21 cellular contexts compared by ENCODE assay signal in the genomic region with DNA sequence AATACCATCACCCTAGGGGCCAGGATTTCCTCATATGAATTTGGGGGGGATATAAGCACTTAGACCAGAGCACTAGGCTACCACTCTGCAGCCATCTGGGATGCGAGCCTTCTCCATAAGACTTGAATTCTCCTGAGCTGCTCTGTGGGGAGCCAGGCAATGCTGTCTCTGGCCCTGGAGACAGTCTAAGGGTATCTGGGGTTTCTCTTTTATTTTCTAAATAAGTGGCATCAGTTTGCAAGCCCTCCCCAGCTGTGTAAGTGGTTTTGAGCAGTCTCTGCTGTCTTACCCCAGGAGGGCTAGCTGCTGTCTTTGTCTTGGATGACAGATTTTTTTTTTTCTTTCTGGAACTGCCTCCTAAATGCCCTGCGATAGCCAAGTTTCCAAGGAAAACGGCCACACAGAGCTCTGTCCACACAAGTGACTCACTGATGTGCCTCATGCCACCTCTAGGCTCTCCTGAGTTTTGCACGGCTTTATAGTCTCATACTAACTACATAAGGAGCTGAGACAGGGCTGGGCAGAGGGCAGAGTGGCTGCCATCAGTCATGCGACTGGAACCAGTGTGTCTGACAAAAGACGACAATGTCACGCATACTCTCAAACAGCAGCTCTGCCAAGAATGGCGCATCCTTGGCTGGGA. TPM values are rescaled to one million over a fixed set of nuclear protein-coding genes. Genes with fewer than 3 reads are reported as not detected.
A peak's percentile ranks its signal among the peaks of the same experiment; 100 is the strongest.
DNase-seq lines count a peak whose midpoint lies in the region; ATAC-seq, FAIRE-seq and TF ChIP-seq lines count a peak whose summit lies in the region.
"Had no signal": no experiment of that assay in that cellular context is flagged by ENCODE, and none has a peak within 500 bp of the region (broad histone marks: within the 10 kb centered on the region; RNA-seq: fewer than 3 reads in every experiment).

No MANE protein-coding gene starts in this region.

- no peak overlapping the region for H4K8ac ChIP-seq in neuronal stem cell (ENCODE audit: low read depth, low read length)

- H2BK15ac ChIP-seq in neuronal stem cell (ENCODE audit: low read length): no peak overlapping the region

- BruUV-seq in K562 (replicated peaks; lab: Mats Ljungman, UMichigan): no TSS peak

- in situ Hi-C loops in K562 (cut with MboI): no loop called here

- no peak overlapping the region for H2BK120ac ChIP-seq in neuronal stem cell (ENCODE audit: low read depth, low read length)

- DNase-seq in NCI-H748 (lab: John Stamatoyannopoulos, UW; ENCODE audit: unreplicated experiment) (peak; percentile 15), NCI-H748 treated with DMSO at 0.1 percent for 48 hours (lab: John Stamatoyannopoulos, UW) (no peak), NCI-H146 treated with DMSO at 0.1 percent for 48 hours (lab: John Stamatoyannopoulos, UW; ENCODE audit: unreplicated experiment) (peak; percentile 34), K562 (ENCODE audit: extremely low read depth in 1 of 4, low spot score in 3 of 4) (no peak), neuronal stem cell (ENCODE audit: low spot score) (no peak), HuH-7 (ENCODE audit: low spot score) (no peak), HCEC 1CT (no peak)
- DNase-seq: activated CD4-positive, CD25-positive, alpha-beta regulatory T cell; activated gamma-delta T cell; CD4-positive, alpha-beta T cell; head of caudate nucleus; pancreas; stimulated activated naive CD4-positive, alpha-beta T cell; T-helper 1 cell had no signal

- WGBS in K562 (ENCODE audit: insufficient coverage, low coverage, missing lambda C conversion rate): 37% methylated on average over 8 of the region's 8 CpGs
- no CpG with 5 or more reads among the region's 8 CpGs for WGBS in neuronal stem cell (ENCODE audit: extremely low coverage in 2 of 2, insufficient read length in 2 of 2, insufficient replicate concordance in 1 of 2), 2 donors

- TF ChIP-seq POLR2A in K562 (conservative IDR thresholded peaks at IDR 0.05): no peak

- H3K4me3 ChIP-seq in K562 (no peak overlapping the region), neuronal stem cell (ENCODE audit: low read length in 2 of 2) (no peak overlapping the region)
- H3K4me3 ChIP-seq: ascending aorta, pancreas had no signal

- CTCF ChIA-PET in K562 (lab: Yijun Ruan, JAX; ENCODE audit: low intra/inter-chr PET ratio): no interaction called here

- H3K9me3 ChIP-seq in K562 (replicated peaks; ENCODE audit: control insufficient read depth, insufficient read depth, low read depth, low read length): no peaks in the 10 kb centered on the region
- no peaks in the 10 kb centered on the region for H3K9me3 ChIP-seq in neuronal stem cell (replicated peaks in 1 of 2; ENCODE audit: control insufficient read depth in 2 of 2, insufficient read depth in 1 of 2, low read depth in 1 of 2, low read length in 2 of 2)
- H3K9me3 ChIP-seq: ascending aorta, pancreas had no signal

- H3K4me2 ChIP-seq in K562 (ENCODE audit: insufficient read depth, low read length): no peak overlapping the region
- no peak overlapping the region for H3K4me2 ChIP-seq in neuronal stem cell (ENCODE audit: insufficient read depth, low read length, poor library complexity, severe bottlenecking)
- H3K4me2 ChIP-seq: KMS-11 had no signal

- no peak overlapping the region for H4K91ac ChIP-seq in neuronal stem cell (ENCODE audit: low read depth, low read length, poor library complexity)

- H3K79me2 ChIP-seq in K562 (ENCODE audit: control insufficient read depth, insufficient read depth, low read length): no peaks in the 10 kb centered on the region

- H3K14ac ChIP-seq in neuronal stem cell (ENCODE audit: low read length): no peak overlapping the region

- H3K4me1 ChIP-seq in K562 (replicated peaks in 1 of 2; ENCODE audit: control insufficient read depth in 2 of 2, insufficient read depth in 2 of 2, low read length in 2 of 2): peaks cover 0 to 19% of the 10 kb centered on the region in 2 experiments; a peak in 4 of 5 replicates
- H3K4me1 ChIP-seq in neuronal stem cell (ENCODE audit: control insufficient read depth in 2 of 2, insufficient read depth in 1 of 2, low read depth in 1 of 2, low read length in 2 of 2): peaks cover 0 to 7% of the 10 kb centered on the region in 2 donors
- H3K4me1 ChIP-seq: ascending aorta, pancreas had no signal

- H3K27me3 ChIP-seq in K562 (ENCODE audit: control insufficient read depth in 2 of 2, insufficient read depth in 2 of 2, low read length in 2 of 2) (peaks cover 3 to 10% of the 10 kb centered on the region in 2 experiments; a peak in 2 of 5 replicates), neuronal stem cell (ENCODE audit: control insufficient read depth in 3 of 3, insufficient read depth in 3 of 3, low read depth in 1 of 3, low read length in 3 of 3) (peaks cover 0 to 7% (median 0%) of the 10 kb centered on the region in 3 experiments)
- H3K27me3 ChIP-seq: ascending aorta, pancreas had no signal

- intact Hi-C loops in K562 (cut with micrococcal nuclease): no loop called here

- H2AFZ ChIP-seq in K562 (ENCODE audit: low read depth, low read length): peak overlapping the region; percentile 46; the same call in 1 of the 2 replicates
- H2AFZ ChIP-seq in neuronal stem cell (ENCODE audit: low read length): peak overlapping the region; percentile 12

- no peak overlapping the region for H3K27ac ChIP-seq in K562 (ENCODE audit: extremely low read depth, low read depth, low read length)
- H3K27ac ChIP-seq in neuronal stem cell (replicated peaks; ENCODE audit: low read length): no peak overlapping the region
- H3K27ac ChIP-seq: ascending aorta, KMS-11, pancreas had no signal

- no peaks in the 10 kb centered on the region for H3K36me3 ChIP-seq in K562 (ENCODE audit: control insufficient read depth, insufficient read depth, low read length)
- H3K36me3 ChIP-seq in neuronal stem cell (replicated peaks in 1 of 2; ENCODE audit: control insufficient read depth in 2 of 2, insufficient read depth in 2 of 2, low read length in 2 of 2): no peaks in the 10 kb centered on the region
- H3K36me3 ChIP-seq: ascending aorta, pancreas had no signal

- H3K23ac ChIP-seq in neuronal stem cell (ENCODE audit: low read depth, low read length, poor library complexity): no peak overlapping the region

- no peak overlapping the region for H2AK5ac ChIP-seq in neuronal stem cell (ENCODE audit: low read depth, low read length)

- no peak for TF ChIP-seq CTCF in K562 (IDR thresholded peaks at IDR 0.05 in 2 of 3, conservative IDR thresholded peaks at IDR 0.05 in 1 of 3; ENCODE audit: insufficient read depth in 2 of 3, low read depth in 1 of 3, low read length in 3 of 3)

- H3K9ac ChIP-seq in K562 (ENCODE audit: insufficient read depth in 1 of 2, low read depth in 2 of 2, low read length in 2 of 2): no peak overlapping the region
- no peak overlapping the region for H3K9ac ChIP-seq in neuronal stem cell (ENCODE audit: low read depth, low read length, poor library complexity)
- H3K9ac ChIP-seq: KMS-11 had no signal

- no peak overlapping the region for H2BK12ac ChIP-seq in neuronal stem cell (ENCODE audit: low read length)

- ATAC-seq in K562 (peak; percentile 46), GM18873 (IDR thresholded peaks at IDR 0.05; ENCODE audit: low FRiP score, unreplicated experiment) (no peak)
- ATAC-seq: pancreas had no signal

- no peak overlapping the region for H2BK5ac ChIP-seq in neuronal stem cell (ENCODE audit: low read length)

- H3K18ac ChIP-seq in neuronal stem cell (ENCODE audit: low read length): no peak overlapping the region

- POLR2A ChIA-PET in K562 (lab: Yijun Ruan, JAX): interaction anchor here (0.6 to 2.8 kb wide), 4 partner anchors 9 to 37 kb away, joined by 3 to 15 read pairs (median 4); partner anchors contain the start of gene THOC1

- H3K9me1 ChIP-seq in K562 (ENCODE audit: control insufficient read depth, insufficient read depth, low read length): no peaks in the 10 kb centered on the region

- H3K4ac ChIP-seq in neuronal stem cell (ENCODE audit: low read length): no peak overlapping the region

- H4K20me1 ChIP-seq in K562 (replicated peaks; ENCODE audit: control insufficient read depth, insufficient read depth, low read length): no peaks in the 10 kb centered on the region

- no peaks in the 10 kb centered on the region for H3K79me1 ChIP-seq in neuronal stem cell (ENCODE audit: low read depth, low read length)

- TF ChIP-seq RAD21 in K562 (CRISPR knock-in tag; conservative IDR thresholded peaks at IDR 0.05 in 1 of 2, IDR thresholded peaks at IDR 0.05 in 1 of 2): no peak

- no peak for FAIRE-seq in K562 (lab: Jason Lieb, UNC)
- FAIRE-seq: colon, endothelial cell of umbilical vein, H54, keratinocyte, pancreas had no signal

- no peak for TF ChIP-seq EP300 in K562 (IDR thresholded peaks at IDR 0.05; ENCODE audit: low read length)

TF ChIP-seq in K562, 482 proteins besides CTCF, POLR2A, EP300 and RAD21 (continues in another document):
- TF ChIP-seq CREM (IDR thresholded peaks at IDR 0.05; ENCODE audit: low read depth) (no peak), FIP1L1 (IDR thresholded peaks at IDR 0.05; ENCODE audit: low read depth, low read length, poor library complexity, severe bottlenecking) (no peak)

RNA-seq across cellular contexts. Expression of gene THOC1, which starts 37.2 kb away (rescaled TPM):
- 140 and 675 TPM in 2 replicates for total RNA-seq in K562 (2011; cell fraction: chromatin; rRNA removed; ENCODE audit: low replicate concordance)
- 80.2 and 115 TPM in 2 replicates for total RNA-seq in K562 (2011; cell fraction: nucleolus; rRNA removed)
- 243 and 305 TPM in 2 replicates for total RNA-seq in K562 (2011; cell fraction: nucleoplasm; rRNA removed)
- total RNA-seq in K562 (2014; rRNA removed) (70.9 and 77.6 TPM in 2 replicates), K562 (2014; rRNA removed; fragmentation: Illumina TruSeq; extraction: Trizol) (136 and 149 TPM in 2 replicates), K562 (2015; rRNA removed; fragmentation: Illumina TruSeq; extraction: Trizol) (116 and 120 TPM in 2 replicates), K562 (2021) (66.3 and 71.1 TPM in 2 replicates)
- polyA plus RNA-seq in K562 (2011; rRNA removed) (143 and 150 TPM in 2 replicates), K562 (2014; fragmentation: Illumina TruSeq; extraction: Trizol) (83.6 and 106 TPM in 2 replicates), K562 (2014; fragmentation: Nextera tagmentation; extraction: Ambion mirVana) (100 to 1,000 TPM in 1 of 2 experiments, 10 to 100 TPM in 1; 87.1 to 139 TPM), K562 (2014; rRNA removed) (88.4 and 107 TPM in 2 replicates)
- 6.6 and 22.6 TPM in 2 replicates for polyA plus RNA-seq in K562 (2011; cell fraction: cytosol; rRNA removed)
- 110 and 238 TPM in 2 replicates for polyA plus RNA-seq in K562 (2011; cell fraction: nucleus; rRNA removed)
- 51.4 and 58.9 TPM in 2 replicates for polyA plus RNA-seq in K562 (2012)
- polyA minus RNA-seq in K562 (2011; rRNA and poly(A)+ RNA removed): 168 and 237 TPM in 2 replicates
- 23.7 and 28.0 TPM in 2 replicates for polyA minus RNA-seq in K562 (2011; cell fraction: cytosol; rRNA and poly(A)+ RNA removed)
- polyA minus RNA-seq in K562 (2011; cell fraction: nucleus; rRNA and poly(A)+ RNA removed): 139 and 282 TPM in 2 replicates
- 44.7 TPM for polyA plus RNA-seq in neuronal stem cell (2013, experiment 1 of 2)
- 45.5 TPM for polyA plus RNA-seq in neuronal stem cell (2013, experiment 2 of 2)

Comparison
In these comparisons a context has a peak if more than half of its experiments do, and no peak if none do; other contexts are left out.
1. DNase-seq: peak in NCI-H748 (single experiment) and NCI-H146 treated with DMSO at 0.1 percent for 48 hours (single experiment); none in NCI-H748 treated with DMSO at 0.1 percent for 48 hours (single experiment), K562 (0 of 4), neuronal stem cell (single experiment), HuH-7 (single experiment) and HCEC 1CT (single experiment).